8 cellular contexts compared by ENCODE assay signal in genomic region chr19:38617764-38618589, GRCh38. TPM values are rescaled to one million over a fixed set of nuclear protein-coding genes. Genes with fewer than 3 reads are reported as not detected.
DNase-seq lines count a peak whose midpoint lies in the region; ATAC-seq lines count a peak whose summit lies in the region.

TSS of gene MAP4K1 (minus strand) at chr19:38617953. CDS start at chr19:38617895, 58 bp downstream.

- H3K36me3 ChIP-seq in duodenal mucosa (ENCODE audit: control insufficient read depth in 1 of 2, insufficient read depth in 2 of 2, low read length in 2 of 2) (peaks cover 8 to 26% of the 10 kb centered on the region in 2 donors), mucosa of rectum (ENCODE audit: control insufficient read depth in 2 of 2, insufficient read depth in 2 of 2, low read length in 2 of 2) (peaks cover 13 to 21% of the 10 kb centered on the region in 2 donors)

- H3K4me1 ChIP-seq in duodenal mucosa (ENCODE audit: control insufficient read depth in 1 of 2, insufficient read depth in 2 of 2, low read length in 2 of 2) (peaks cover 16 to 19% of the 10 kb centered on the region in 2 donors), mucosa of rectum (ENCODE audit: control insufficient read depth in 2 of 2, insufficient read depth in 2 of 2, low read length in 2 of 2) (peaks cover 16 to 18% of the 10 kb centered on the region in 2 donors)

- H3K9me3 ChIP-seq in duodenal mucosa (ENCODE audit: control insufficient read depth in 1 of 2, low read length in 2 of 2) (no peaks in the 10 kb centered on the region), mucosa of rectum (ENCODE audit: control insufficient read depth in 2 of 2, low read length in 2 of 2) (no peaks in the 10 kb centered on the region)

- peak; percentile 55 for DNase-seq in GDM1 (lab: John Stamatoyannopoulos, UW)
- peak; percentile 76 for DNase-seq in MV-4-11 (lab: John Stamatoyannopoulos, UW)
- peak; percentile 92 for DNase-seq in activated CD4-positive, alpha-beta T cell treated with anti-CD3 and anti-CD28 coated beads, Interleukin-2, amount 10 ng/mL, durations not matched to agents 24 days and 14 days
- DNase-seq in stimulated activated naive B cell treated with anti-CD40 and anti-IgM and Interleukin-4, amounts not matched to agents 10 μg/mL and 1 μg/mL and 100 μg/mL, for 72 hours, result peak; percentile 91
- no peak for DNase-seq in DMS114 treated with DMSO at 0.1 percent for 48 hours (lab: John Stamatoyannopoulos, UW; ENCODE audit: unreplicated experiment)

- H3K27me3 Mint-ChIP-seq in activated CD4-positive, alpha-beta T cell treated with anti-CD3 and anti-CD28 coated beads, Interleukin-2, amount 10 ng/mL, durations not matched to agents 24 days and 14 days, result no peaks in the 10 kb centered on the region
- H3K27me3 Mint-ChIP-seq in stimulated activated naive B cell treated with anti-CD40 and anti-IgM and Interleukin-4, amounts not matched to agents 10 μg/mL and 1 μg/mL and 100 μg/mL, for 72 hours, result no peaks in the 10 kb centered on the region

- H3K27ac Mint-ChIP-seq in activated CD4-positive, alpha-beta T cell treated with anti-CD3 and anti-CD28 coated beads, Interleukin-2, amount 10 ng/mL, durations not matched to agents 24 days and 14 days, result peak within 1 kb of the TSS; percentile 95
- H3K27ac Mint-ChIP-seq in stimulated activated naive B cell treated with anti-CD40 and anti-IgM and Interleukin-4, amounts not matched to agents 10 μg/mL and 1 μg/mL and 100 μg/mL, for 72 hours, result peak within 1 kb of the TSS; percentile 99

- H3K9me3 Mint-ChIP-seq in activated CD4-positive, alpha-beta T cell treated with anti-CD3 and anti-CD28 coated beads, Interleukin-2, amount 10 ng/mL, durations not matched to agents 24 days and 14 days, result no peaks in the 10 kb centered on the region
- no peaks in the 10 kb centered on the region for H3K9me3 Mint-ChIP-seq in stimulated activated naive B cell treated with anti-CD40 and anti-IgM and Interleukin-4, amounts not matched to agents 10 μg/mL and 1 μg/mL and 100 μg/mL, for 72 hours

- intact Hi-C loops in activated CD4-positive, alpha-beta T cell treated with anti-CD3 and anti-CD28 coated beads, Interleukin-2, amount 10 ng/mL, durations not matched to agents 24 days and 14 days (cut with micrococcal nuclease), result loop anchor here (1.0 to 2.0 kb wide), 6 partner anchors 59 to 282 kb away; partner anchors contain the start of gene FAM98C

- H3K4me3 Mint-ChIP-seq in activated CD4-positive, alpha-beta T cell treated with anti-CD3 and anti-CD28 coated beads, Interleukin-2, amount 10 ng/mL, durations not matched to agents 24 days and 14 days, result peak within 1 kb of the TSS; percentile 97
- H3K4me3 Mint-ChIP-seq in stimulated activated naive B cell treated with anti-CD40 and anti-IgM and Interleukin-4, amounts not matched to agents 10 μg/mL and 1 μg/mL and 100 μg/mL, for 72 hours, result peak within 1 kb of the TSS; percentile 97 to 100

- no peaks in the 10 kb centered on the region for H3K27me3 ChIP-seq in duodenal mucosa (ENCODE audit: control insufficient read depth in 1 of 2, insufficient read depth in 2 of 2, low read length in 2 of 2)
- no peaks in the 10 kb centered on the region for H3K27me3 ChIP-seq in mucosa of rectum (ENCODE audit: control insufficient read depth in 2 of 2, insufficient read depth in 2 of 2, low read length in 2 of 2)

- peak within 1 kb of the TSS; percentile 57 to 76 for H3K9ac ChIP-seq in duodenal mucosa (ENCODE audit: low read depth in 1 of 2, low read length in 2 of 2)
- peak within 1 kb of the TSS; percentile 50 to 80 for H3K9ac ChIP-seq in mucosa of rectum (ENCODE audit: low read depth in 1 of 2, low read length in 2 of 2)

- H3K4me1 Mint-ChIP-seq in activated CD4-positive, alpha-beta T cell treated with anti-CD3 and anti-CD28 coated beads, Interleukin-2, amount 10 ng/mL, durations not matched to agents 24 days and 14 days, result peaks cover 39% of the 10 kb centered on the region
- H3K4me1 Mint-ChIP-seq in stimulated activated naive B cell treated with anti-CD40 and anti-IgM and Interleukin-4, amounts not matched to agents 10 μg/mL and 1 μg/mL and 100 μg/mL, for 72 hours, result peaks cover 34 to 77% of the 10 kb centered on the region in 2 donors

- H3K4me3 ChIP-seq in duodenal mucosa (ENCODE audit: low read depth in 1 of 2, low read length in 2 of 2), result peak within 1 kb of the TSS; percentile 93 to 100
- peak within 1 kb of the TSS; percentile 65 to 100 for H3K4me3 ChIP-seq in mucosa of rectum (ENCODE audit: low read length in 2 of 2)

- peaks cover 43% of the 10 kb centered on the region for H3K36me3 Mint-ChIP-seq in activated CD4-positive, alpha-beta T cell treated with anti-CD3 and anti-CD28 coated beads, Interleukin-2, amount 10 ng/mL, durations not matched to agents 24 days and 14 days (ENCODE audit: low read depth)
- peaks cover 46 to 58% of the 10 kb centered on the region in 2 donors for H3K36me3 Mint-ChIP-seq in stimulated activated naive B cell treated with anti-CD40 and anti-IgM and Interleukin-4, amounts not matched to agents 10 μg/mL and 1 μg/mL and 100 μg/mL, for 72 hours

- ATAC-seq in GM21825 (IDR thresholded peaks at IDR 0.05; ENCODE audit: unreplicated experiment), result peak; percentile 50
- peak; percentile 83 to 87 for ATAC-seq in stimulated activated naive B cell treated with anti-CD40 and anti-IgM and Interleukin-4, amounts not matched to agents 10 μg/mL and 1 μg/mL and 100 μg/mL, for 72 hours (replicated peaks)

- H3K27ac ChIP-seq in duodenal mucosa (ENCODE audit: low read depth, low read length) (peak within 1 kb of the TSS; percentile 57), mucosa of rectum (ENCODE audit: low read depth in 2 of 2, low read length in 2 of 2) (peak within 1 kb of the TSS; percentile 16 to 84)

RNA-seq across cellular contexts. Expression of gene MAP4K1, which starts in this region (rescaled TPM):
- 156 and 172 TPM in 2 replicates for total RNA-seq in activated CD4-positive, alpha-beta T cell treated with anti-CD3 and anti-CD28 coated beads, Interleukin-2, amount 10 ng/mL, durations not matched to agents 24 days and 14 days
